In the genomic region with DNA sequence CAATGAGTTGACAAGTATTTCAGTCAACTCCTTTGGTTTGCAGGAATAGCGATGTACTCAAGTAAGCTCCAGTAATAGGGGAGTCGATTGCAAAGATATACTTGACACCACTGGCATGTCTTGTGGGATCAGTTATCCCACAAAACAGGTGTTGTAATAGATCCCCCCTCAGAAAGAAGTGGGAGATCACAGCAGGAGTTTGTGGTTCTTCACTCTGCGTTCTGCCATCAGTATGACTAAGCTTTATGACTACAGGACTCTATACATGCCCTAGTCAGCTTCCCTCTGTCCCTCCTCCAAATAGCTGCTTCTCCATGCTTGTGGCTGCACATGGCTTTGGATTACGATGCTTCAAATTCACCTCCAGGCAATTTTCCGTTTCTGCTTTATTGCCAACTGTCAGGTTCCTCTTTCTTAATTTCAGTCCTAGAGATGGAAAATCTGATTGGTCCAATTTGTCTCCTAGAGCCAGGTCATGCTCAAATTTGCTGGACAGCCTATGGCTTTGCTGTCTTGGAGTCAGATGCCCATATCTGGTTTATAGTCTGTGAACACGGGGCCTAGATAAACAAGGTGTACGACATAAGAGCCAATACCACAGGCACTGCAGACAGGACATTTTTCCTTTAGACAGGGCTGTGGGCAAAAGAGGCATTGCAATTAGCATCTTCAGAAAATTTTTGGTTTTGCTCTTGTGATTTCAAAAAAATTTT, we compare ENCODE assay signal across 20 cellular contexts.
DNase-seq lines count a peak whose midpoint lies in the region; ATAC-seq and TF ChIP-seq lines count a peak whose summit lies in the region.
"Had no signal": no experiment of that assay in that cellular context is flagged by ENCODE, and none has a peak within 500 bp of the region (broad histone marks: within the 10 kb centered on the region; RNA-seq: fewer than 3 reads in every experiment).

No MANE protein-coding gene starts in this region.

- peak; percentile 86 to 95 (median 89) for ATAC-seq in psoas muscle
- ATAC-seq in GM18868 (IDR thresholded peaks at IDR 0.05; ENCODE audit: unreplicated experiment) = no peak
- ATAC-seq: activated CD4-positive, CD25-positive, alpha-beta regulatory T cell treated with anti-CD3 and anti-CD28 coated beads, Interleukin-2, amount 50 U/mL, for 24 hours; body of pancreas; naive thymus-derived CD4-positive, alpha-beta T cell; Panc1; right cardiac atrium had no signal

- H3K27ac ChIP-seq in HEK293 (ENCODE audit: extremely low read depth, low read depth, low read length) (no peak overlapping the region), psoas muscle (peak overlapping the region; percentile 71)
- H3K27ac ChIP-seq: body of pancreas, ovary had no signal

- H3K4me1 ChIP-seq in HEK293 (ENCODE audit: control insufficient read depth, insufficient read depth, low read length) (0 out of 2 replicates have a peak, but pooled peaks cover 4% of the 10 kb centered on the region), psoas muscle (peaks cover 5% of the 10 kb centered on the region)
- H3K4me1 ChIP-seq: body of pancreas had no signal

- POLR2A ChIA-PET in HEK293 (lab: Yijun Ruan, JAX) = no interaction called here

- CTCF ChIA-PET in HEK293 (lab: Yijun Ruan, JAX) = interaction anchor here (0.7 to 1.3 kb wide), 2 partner anchors 10 to 18 kb away, joined by 3 read pairs; no protein-coding TSS in a partner anchor

- 39 to 48% (median 42%) methylated on average over 7 of the region's 7 CpGs for WGBS in psoas muscle, 3 donors

- DNase-seq in MV-4-11 (lab: John Stamatoyannopoulos, UW) (peak; percentile 96), RPMI7951 (ENCODE audit: low read depth) (peak; percentile 90), psoas muscle (no peak), NCI-H510A treated with DMSO at 0.1 percent for 48 hours (lab: John Stamatoyannopoulos, UW) (no peak), NCI-H524 treated with DMSO at 0.1 percent for 48 hours (lab: John Stamatoyannopoulos, UW) (no peak)
- no peak for DNase-seq in activated CD4-positive, alpha-beta T cell treated with anti-CD3 and anti-CD28 coated beads for 4 hours
- DNase-seq: body of pancreas; mesenchymal stem cell; MG63; naive thymus-derived CD4-positive, alpha-beta T cell; NCI-H1930; NCI-H526; ovary; right cardiac atrium; SK-N-SH; T-helper 9 cell had no signal

- H3K27me3 ChIP-seq in psoas muscle (ENCODE audit: insufficient read depth in 3 of 3, low read length in 2 of 3) = peaks cover 0 to 8% (median 0%) of the 10 kb centered on the region in 3 donors
- H3K27me3 ChIP-seq: body of pancreas, ovary had no signal

- no peak overlapping the region for H3K4me3 ChIP-seq in HEK293 (ENCODE audit: low read depth, low read length)
- no peak overlapping the region for H3K4me3 ChIP-seq in psoas muscle
- H3K4me3 ChIP-seq: body of pancreas, MG63, ovary had no signal

- no peaks in the 10 kb centered on the region for H3K36me3 ChIP-seq in HEK293 (ENCODE audit: control insufficient read depth in 2 of 2, insufficient read depth in 1 of 2, low read length in 2 of 2)
- no peaks in the 10 kb centered on the region for H3K36me3 ChIP-seq in psoas muscle (ENCODE audit: insufficient read depth in 1 of 2, low read depth in 1 of 2)
- H3K36me3 ChIP-seq: MG63, ovary had no signal

- no peaks in the 10 kb centered on the region for H3K9me3 ChIP-seq in HEK293 (ENCODE audit: control insufficient read depth, insufficient read depth, low read depth, low read length)
- H3K9me3 ChIP-seq in psoas muscle = no peaks in the 10 kb centered on the region
- H3K9me3 ChIP-seq: body of pancreas, MG63, ovary, SK-N-SH had no signal

- intact Hi-C loops in psoas muscle (cut with DNase I) = no loop called here

- TF ChIP-seq CTCF in HEK293 (tag by site-specific recombination; IDR thresholded peaks at IDR 0.05) (no peak), psoas muscle (IDR thresholded peaks at IDR 0.05) (peak; percentile 19)

TF ChIP-seq in HEK293, 187 proteins besides CTCF, POLR2A, EP300 and RAD21:
- no peak for TF ChIP-seq ZNF426 (tag by site-specific recombination; IDR thresholded peaks at IDR 0.05)
- TF ChIP-seq ZNF548 (tag by site-specific recombination; IDR thresholded peaks at IDR 0.05) = no peak
- TF ChIP-seq ZNF335 (tag by site-specific recombination; conservative IDR thresholded peaks at IDR 0.05) = no peak
- TF ChIP-seq ZNF571 (tag by site-specific recombination; IDR thresholded peaks at IDR 0.05) = no peak
- TF ChIP-seq ZNF658 (tag by site-specific recombination; IDR thresholded peaks at IDR 0.05) = no peak
- no peak for TF ChIP-seq BCL11B (tag by site-specific recombination; IDR thresholded peaks at IDR 0.05; ENCODE audit: low read depth)
- no peak for TF ChIP-seq KLF10 (tag by site-specific recombination; IDR thresholded peaks at IDR 0.05)
- no peak for TF ChIP-seq HOXC10 (CRISPR knock-in tag; IDR thresholded peaks at IDR 0.05)
- peak; percentile 22; the same call in 1 of the 2 replicates for TF ChIP-seq TRIM28 (IDR thresholded peaks at IDR 0.05; ENCODE audit: borderline replicate concordance, low read length)
- TF ChIP-seq MZF1 (tag by site-specific recombination; IDR thresholded peaks at IDR 0.05; ENCODE audit: borderline replicate concordance) = peak; percentile 35; the same call in 1 of the 2 replicates
- no peak for TF ChIP-seq ZNF549 (tag by site-specific recombination; IDR thresholded peaks at IDR 0.05)
- no peak for TF ChIP-seq ZNF311 (tag by site-specific recombination; IDR thresholded peaks at IDR 0.05; ENCODE audit: borderline replicate concordance)
- TF ChIP-seq ZNF596 (tag by site-specific recombination; IDR thresholded peaks at IDR 0.05) = no peak
- no peak for TF ChIP-seq ZFHX2 (tag by site-specific recombination; conservative IDR thresholded peaks at IDR 0.05)
- TF ChIP-seq SETDB1 (IDR thresholded peaks at IDR 0.05; ENCODE audit: insufficient read length, low read length) = peak; percentile 37
- no peak for TF ChIP-seq ZNF174 (tag by site-specific recombination; IDR thresholded peaks at IDR 0.05)
- TF ChIP-seq ZNF202 (tag by site-specific recombination; IDR thresholded peaks at IDR 0.05; ENCODE audit: borderline replicate concordance) = no peak

Comparison
In these comparisons a context has a peak if more than half of its experiments do, and no peak if none do; other contexts are left out.
1. DNase-seq: peak in MV-4-11 (single experiment) and RPMI7951 (single experiment); none in psoas muscle (0 of 2), NCI-H510A treated with DMSO at 0.1 percent for 48 hours (single experiment), NCI-H524 treated with DMSO at 0.1 percent for 48 hours (single experiment) and activated CD4-positive, alpha-beta T cell treated with anti-CD3 and anti-CD28 coated beads for 4 hours (0 of 2).